ENCODE assay signal across 11 cellular contexts in genomic region chr20:25676164-25676809, GRCh38. TPM values are rescaled to one million over a fixed set of nuclear protein-coding genes. Genes with fewer than 3 reads are reported as not detected.
DNase-seq lines count a peak whose midpoint lies in the region; ATAC-seq and TF ChIP-seq lines count a peak whose summit lies in the region.
"Had no signal": no experiment of that assay in that cellular context is flagged by ENCODE, and none has a peak within 500 bp of the region (broad histone marks: within the 10 kb centered on the region; RNA-seq: fewer than 3 reads in every experiment).

No MANE protein-coding gene starts in this region.

- no peaks in the 10 kb centered on the region for H3K79me2 ChIP-seq in OCI-LY7 (ENCODE audit: insufficient read depth, low read depth, low read length)
- H3K79me2 ChIP-seq: parathyroid adenoma had no signal

- POLR2A ChIA-PET in AG04449 (lab: Yijun Ruan, JAX) (no interaction called here), OCI-LY7 (lab: Charles Lee) (no interaction called here)

- H3K4me3 ChIP-seq in AG04449 (ENCODE audit: low read depth, low read length) (no peak overlapping the region), OCI-LY7 (ENCODE audit: low read depth, low read length, poor library complexity, severe bottlenecking) (no peak overlapping the region), fibroblast of the aortic adventitia (ENCODE audit: low read depth, low read length) (no peak overlapping the region)
- H3K4me3 ChIP-seq: dorsolateral prefrontal cortex had no signal

- CTCF ChIA-PET in AG04449 (lab: Yijun Ruan, JAX) = no interaction called here
- CTCF ChIA-PET in OCI-LY7 (lab: Charles Lee; ENCODE audit: unreplicated experiment) = no interaction called here

- peak; percentile 73 for ATAC-seq in GM21717 (IDR thresholded peaks at IDR 0.05; ENCODE audit: unreplicated experiment)

- H3K9me2 ChIP-seq in OCI-LY7 (ENCODE audit: insufficient read depth, low read length) = no peaks in the 10 kb centered on the region

- intact Hi-C loops in OCI-LY7 (cut with micrococcal nuclease; ENCODE audit: unreplicated experiment) = no loop called here

- BruUV-seq in OCI-LY7 (replicated peaks; lab: Mats Ljungman, UMichigan) = TSS peak; percentile 27

- H3K36me3 ChIP-seq in OCI-LY7 (ENCODE audit: insufficient read depth, low read length) = peaks cover 47% of the 10 kb centered on the region

- no peak overlapping the region for H3K4me2 ChIP-seq in OCI-LY7 (ENCODE audit: low read length)

- H2AFZ ChIP-seq in OCI-LY7 (ENCODE audit: low read length) = no peak overlapping the region
- H2AFZ ChIP-seq: parathyroid adenoma had no signal

- H4K20me1 ChIP-seq in OCI-LY7 (ENCODE audit: insufficient read depth, low read length) = no peaks in the 10 kb centered on the region

- DNase-seq in AG04449 (ENCODE audit: low read depth, low spot score) (peak; percentile 42), OCI-LY7 (ENCODE audit: low spot score) (no peak), fibroblast of the aortic adventitia (ENCODE audit: low read depth) (peak; percentile 47), OCI-M1 (lab: John Stamatoyannopoulos, UW) (no peak), SK-N-DZ (ENCODE audit: low spot score) (no peak), medulla oblongata (ENCODE audit: extremely low spot score) (no peak), GDM1 (lab: John Stamatoyannopoulos, UW) (no peak)
- DNase-seq: dorsolateral prefrontal cortex, NCI-H524 treated with DMSO at 0.1 percent for 48 hours had no signal

- TF ChIP-seq CTCF in AG04449 (IDR thresholded peaks at IDR 0.05; ENCODE audit: insufficient read depth, low read length, missing control alignments) (no peak), OCI-LY7 (conservative IDR thresholded peaks at IDR 0.05; ENCODE audit: low read length) (no peak), fibroblast of the aortic adventitia (IDR thresholded peaks at IDR 0.05; ENCODE audit: insufficient read depth, low read length) (no peak)

- H3K9me3 ChIP-seq in OCI-LY7 (ENCODE audit: low read length) = no peaks in the 10 kb centered on the region

- H3K4me1 ChIP-seq in OCI-LY7 (ENCODE audit: insufficient read depth, low read length, poor library complexity, severe bottlenecking) = no peaks in the 10 kb centered on the region

- no peak overlapping the region for H3K27ac ChIP-seq in OCI-LY7 (ENCODE audit: low read depth, low read length, poor library complexity, severe bottlenecking)
- H3K27ac ChIP-seq: dorsolateral prefrontal cortex, parathyroid adenoma had no signal

RNA-seq across cellular contexts. Expression of gene ZNF337, which starts 20.4 kb away (rescaled TPM):
- total RNA-seq in OCI-LY7 (2014; rRNA removed; shearing (Covaris generic)) = 13.3 and 14.8 TPM in 2 replicates
- total RNA-seq in OCI-LY7 (2022) (14.8 and 15.1 TPM in 2 replicates), fibroblast of the aortic adventitia (ENCODE audit: low replicate concordance) (8.6 and 13.9 TPM in 2 replicates)
- 20.6 and 23.3 TPM in 2 replicates for polyA plus RNA-seq in SK-N-DZ (2014; cell fraction: cytosol; rRNA removed)
- polyA plus RNA-seq in SK-N-DZ (2014; cell fraction: nucleus; rRNA removed) = 57.0 and 61.1 TPM in 2 replicates

RNA-seq across cellular contexts. Expression of gene NANP, which starts 52.5 kb away (rescaled TPM):
- total RNA-seq in OCI-LY7 (2014; rRNA removed; shearing (Covaris generic)) = 1.0 and 1.2 TPM in 2 replicates
- total RNA-seq in OCI-LY7 (2022) = 3.2 and 3.6 TPM in 2 replicates
- total RNA-seq in fibroblast of the aortic adventitia (ENCODE audit: low replicate concordance) = 9.3 and 13.7 TPM in 2 replicates
- polyA plus RNA-seq in SK-N-DZ (2014; cell fraction: cytosol; rRNA removed) = 11.9 and 12.9 TPM in 2 replicates
- 6.5 and 7.7 TPM in 2 replicates for polyA plus RNA-seq in SK-N-DZ (2014; cell fraction: nucleus; rRNA removed)

Comparison
In these comparisons a context has a peak if more than half of its experiments do, and no peak if none do; other contexts are left out.
1. DNase-seq: peak in AG04449 (single experiment) and fibroblast of the aortic adventitia (single experiment); none in OCI-LY7 (single experiment), OCI-M1 (single experiment), SK-N-DZ (single experiment), medulla oblongata (single experiment) and GDM1 (single experiment).